ENCODE assay signal across 11 cellular contexts in the genomic region with DNA sequence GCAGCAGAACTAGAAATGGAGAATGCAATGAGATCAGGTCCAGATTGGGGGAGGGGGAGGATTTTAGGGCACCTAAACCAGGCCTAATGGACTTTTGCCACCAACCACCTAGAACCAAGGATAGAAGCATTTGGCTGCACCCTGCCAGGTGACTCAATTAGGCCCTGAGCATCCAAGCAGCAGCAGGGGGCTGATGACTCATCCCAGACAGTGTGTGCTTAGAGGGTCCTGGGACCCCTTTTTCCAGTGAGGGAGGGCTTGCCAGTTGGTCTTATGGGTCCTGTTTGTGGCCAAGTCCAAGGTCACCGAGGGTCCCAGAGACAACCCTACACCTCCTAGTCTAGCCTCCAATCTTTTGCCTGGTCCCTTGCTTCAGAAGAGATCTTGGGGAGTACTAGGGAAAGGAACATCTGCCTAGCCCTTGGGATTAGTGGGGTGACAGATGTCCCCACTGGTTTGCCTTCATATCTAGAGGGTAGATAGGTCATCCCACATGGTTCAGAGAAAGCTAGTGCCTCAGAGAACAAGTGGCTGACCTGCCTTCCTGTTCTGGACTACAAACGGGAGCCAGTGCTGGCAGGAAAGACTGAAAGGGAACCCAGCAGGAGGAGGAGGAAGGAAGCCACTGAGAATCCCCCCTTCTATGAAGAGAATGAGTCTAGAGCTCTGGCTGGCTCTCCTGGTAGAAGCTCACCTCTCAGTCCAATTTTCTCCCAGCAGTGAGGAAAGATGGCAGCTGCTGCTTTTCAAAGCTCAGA.
DNase-seq lines count a peak whose midpoint lies in the region; ATAC-seq lines count a peak whose summit lies in the region.
"Had no signal": no experiment of that assay in that cellular context is flagged by ENCODE, and none has a peak within 500 bp of the region (broad histone marks: within the 10 kb centered on the region; RNA-seq: fewer than 3 reads in every experiment).

No MANE protein-coding gene starts in this region.

- H3K27ac Mint-ChIP-seq in activated naive CD4-positive, alpha-beta T cell treated with anti-CD3 and anti-CD28 coated beads, Interleukin-2, amount 10 ng/mL, durations not matched to agents 7 days and 5 days, result peak overlapping the region; percentile 31
- H3K27ac Mint-ChIP-seq in stimulated activated memory B cell treated with anti-CD40 and anti-IgM and Interleukin-4, amounts not matched to agents 10 μg/mL and 1 μg/mL and 100 μg/mL, for 72 hours, result peak overlapping the region; percentile 81

- ATAC-seq in stimulated activated memory B cell treated with anti-CD40 and anti-IgM and Interleukin-4, amounts not matched to agents 10 μg/mL and 1 μg/mL and 100 μg/mL, for 72 hours, result no peak
- ATAC-seq in HG02610 (IDR thresholded peaks at IDR 0.05; ENCODE audit: unreplicated experiment), result no peak

- H3K9me3 Mint-ChIP-seq in activated naive CD4-positive, alpha-beta T cell treated with anti-CD3 and anti-CD28 coated beads, Interleukin-2, amount 10 ng/mL, durations not matched to agents 7 days and 5 days, result no peaks in the 10 kb centered on the region
- H3K9me3 Mint-ChIP-seq in stimulated activated memory B cell treated with anti-CD40 and anti-IgM and Interleukin-4, amounts not matched to agents 10 μg/mL and 1 μg/mL and 100 μg/mL, for 72 hours, result no peaks in the 10 kb centered on the region

- peaks cover 30% of the 10 kb centered on the region for H3K4me1 Mint-ChIP-seq in activated naive CD4-positive, alpha-beta T cell treated with anti-CD3 and anti-CD28 coated beads, Interleukin-2, amount 10 ng/mL, durations not matched to agents 7 days and 5 days
- peaks cover 42% of the 10 kb centered on the region for H3K4me1 Mint-ChIP-seq in stimulated activated memory B cell treated with anti-CD40 and anti-IgM and Interleukin-4, amounts not matched to agents 10 μg/mL and 1 μg/mL and 100 μg/mL, for 72 hours

- CTCF ChIA-PET in activated naive CD4-positive, alpha-beta T cell treated with anti-CD3 and anti-CD28 coated beads, Interleukin-2, amount 10 ng/mL, durations not matched to agents 7 days and 5 days (lab: Charles Lee), result interaction anchor here (0.9 to 2.0 kb wide), 4 partner anchors 13 to 149 kb away, joined by 3 to 4 read pairs (median 4); partner anchors contain the start of gene SCRN2

- DNase-seq in activated naive CD4-positive, alpha-beta T cell treated with anti-CD3 and anti-CD28 coated beads, Interleukin-2, amount 10 ng/mL, durations not matched to agents 7 days and 5 days, result no peak
- no peak for DNase-seq in activated naive CD4-positive, alpha-beta T cell treated with Interleukin-2 at 50 U/mL for 16 hours
- DNase-seq in NCI-H524 (lab: John Stamatoyannopoulos, UW) (peak; percentile 72 to 91), ecto neural progenitor cell (ENCODE audit: low spot score) (peak; percentile 45), foreskin melanocyte (no peak), NCI-H2107 treated with DMSO at 0.1 percent for 48 hours (lab: John Stamatoyannopoulos, UW; ENCODE audit: unreplicated experiment) (no peak)
- DNase-seq: amygdala; occipital lobe; stimulated activated CD4-positive, alpha-beta T cell treated with anti-CD3 and anti-CD28 coated beads, Interleukin-2, amount 100 ng/mL, for 48 hours had no signal

- H3K36me3 Mint-ChIP-seq in activated naive CD4-positive, alpha-beta T cell treated with anti-CD3 and anti-CD28 coated beads, Interleukin-2, amount 10 ng/mL, durations not matched to agents 7 days and 5 days, result no peaks in the 10 kb centered on the region
- H3K36me3 Mint-ChIP-seq in stimulated activated memory B cell treated with anti-CD40 and anti-IgM and Interleukin-4, amounts not matched to agents 10 μg/mL and 1 μg/mL and 100 μg/mL, for 72 hours, result no peaks in the 10 kb centered on the region

- peaks cover 28% of the 10 kb centered on the region for H3K27me3 Mint-ChIP-seq in activated naive CD4-positive, alpha-beta T cell treated with anti-CD3 and anti-CD28 coated beads, Interleukin-2, amount 10 ng/mL, durations not matched to agents 7 days and 5 days
- no peaks in the 10 kb centered on the region for H3K27me3 Mint-ChIP-seq in stimulated activated memory B cell treated with anti-CD40 and anti-IgM and Interleukin-4, amounts not matched to agents 10 μg/mL and 1 μg/mL and 100 μg/mL, for 72 hours

- H3K4me3 Mint-ChIP-seq in activated naive CD4-positive, alpha-beta T cell treated with anti-CD3 and anti-CD28 coated beads, Interleukin-2, amount 10 ng/mL, durations not matched to agents 7 days and 5 days, result peak overlapping the region; percentile 79
- H3K4me3 Mint-ChIP-seq in stimulated activated memory B cell treated with anti-CD40 and anti-IgM and Interleukin-4, amounts not matched to agents 10 μg/mL and 1 μg/mL and 100 μg/mL, for 72 hours, result no peak overlapping the region

Comparison
In these comparisons a context has a peak if more than half of its experiments do, and no peak if none do; other contexts are left out.
1. DNase-seq: peak in NCI-H524 (2 of 2) and ecto neural progenitor cell (single experiment); none in activated naive CD4-positive, alpha-beta T cell treated with anti-CD3 and anti-CD28 coated beads, Interleukin-2, amount 10 ng/mL, durations not matched to agents 7 days and 5 days (single experiment), activated naive CD4-positive, alpha-beta T cell treated with Interleukin-2 at 50 U/mL for 16 hours (single experiment), foreskin melanocyte (single experiment) and NCI-H2107 treated with DMSO at 0.1 percent for 48 hours (single experiment).